In the genomic region with DNA sequence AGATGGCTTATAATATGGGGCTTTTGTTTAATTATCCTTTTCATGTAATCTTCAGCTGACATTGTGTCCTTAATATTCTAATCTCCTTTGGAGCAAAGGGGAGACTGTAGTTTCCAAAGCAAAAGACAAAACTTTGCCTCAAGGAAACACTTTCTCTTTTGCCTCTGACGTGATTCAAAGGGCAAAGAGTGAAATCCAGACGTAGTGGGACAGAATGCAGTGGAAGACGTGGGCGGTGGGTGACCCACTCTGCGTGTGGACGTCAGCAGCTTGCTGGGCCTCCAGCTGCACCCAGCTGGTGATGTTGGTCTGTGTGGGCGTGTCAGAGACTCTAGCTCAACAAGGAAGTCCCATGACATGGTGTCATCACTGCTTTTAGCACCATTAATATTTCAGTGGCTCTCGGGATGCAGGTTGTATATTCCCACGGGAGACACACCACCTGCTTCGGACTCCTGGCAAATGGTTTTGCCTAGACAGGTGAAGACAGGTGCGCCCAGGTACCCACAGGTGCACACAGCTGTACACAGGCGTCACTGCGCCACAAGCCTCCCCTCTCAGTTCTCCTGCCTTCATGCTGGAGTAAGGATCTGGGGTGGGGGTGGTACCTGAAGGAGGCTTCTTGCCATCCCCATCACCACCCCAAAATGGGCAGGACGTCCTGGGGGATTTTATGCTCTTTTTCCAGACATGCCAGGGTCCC, we compare ENCODE assay signal across 1 cellular context.
A peak's percentile ranks its signal among the peaks of the same experiment; 100 is the strongest.
TF ChIP-seq lines count a peak whose summit lies in the region.

No MANE protein-coding gene starts in this region.

TF ChIP-seq in HEK293, 187 proteins besides CTCF, POLR2A, EP300 and RAD21 (continued from another document):
- TF ChIP-seq, protein P1, sequence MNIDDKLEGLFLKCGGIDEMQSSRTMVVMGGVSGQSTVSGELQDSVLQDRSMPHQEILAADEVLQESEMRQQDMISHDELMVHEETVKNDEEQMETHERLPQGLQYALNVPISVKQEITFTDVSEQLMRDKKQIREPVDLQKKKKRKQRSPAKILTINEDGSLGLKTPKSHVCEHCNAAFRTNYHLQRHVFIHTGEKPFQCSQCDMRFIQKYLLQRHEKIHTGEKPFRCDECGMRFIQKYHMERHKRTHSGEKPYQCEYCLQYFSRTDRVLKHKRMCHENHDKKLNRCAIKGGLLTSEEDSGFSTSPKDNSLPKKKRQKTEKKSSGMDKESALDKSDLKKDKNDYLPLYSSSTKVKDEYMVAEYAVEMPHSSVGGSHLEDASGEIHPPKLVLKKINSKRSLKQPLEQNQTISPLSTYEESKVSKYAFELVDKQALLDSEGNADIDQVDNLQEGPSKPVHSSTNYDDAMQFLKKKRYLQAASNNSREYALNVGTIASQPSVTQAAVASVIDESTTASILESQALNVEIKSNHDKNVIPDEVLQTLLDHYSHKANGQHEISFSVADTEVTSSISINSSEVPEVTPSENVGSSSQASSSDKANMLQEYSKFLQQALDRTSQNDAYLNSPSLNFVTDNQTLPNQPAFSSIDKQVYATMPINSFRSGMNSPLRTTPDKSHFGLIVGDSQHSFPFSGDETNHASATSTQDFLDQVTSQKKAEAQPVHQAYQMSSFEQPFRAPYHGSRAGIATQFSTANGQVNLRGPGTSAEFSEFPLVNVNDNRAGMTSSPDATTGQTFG (tag by site-specific recombination; IDR thresholded peaks at IDR 0.05; ENCODE audit: borderline replicate concordance): no peak
- TF ChIP-seq ZNF391 (tag by site-specific recombination; IDR thresholded peaks at IDR 0.05; ENCODE audit: borderline replicate concordance, low read depth) (no peak), ZNF239 (tag by site-specific recombination; IDR thresholded peaks at IDR 0.05) (no peak), EGR2 (tag by site-specific recombination; IDR thresholded peaks at IDR 0.05; ENCODE audit: low read depth) (peak; percentile 84), ZNF629 (tag by site-specific recombination; IDR thresholded peaks at IDR 0.05) (0 out of 2 replicates have a peak, but pooled peaks have one; percentile 30), KLF1 (tag by site-specific recombination; IDR thresholded peaks at IDR 0.05) (no peak)
